In the genomic region with DNA sequence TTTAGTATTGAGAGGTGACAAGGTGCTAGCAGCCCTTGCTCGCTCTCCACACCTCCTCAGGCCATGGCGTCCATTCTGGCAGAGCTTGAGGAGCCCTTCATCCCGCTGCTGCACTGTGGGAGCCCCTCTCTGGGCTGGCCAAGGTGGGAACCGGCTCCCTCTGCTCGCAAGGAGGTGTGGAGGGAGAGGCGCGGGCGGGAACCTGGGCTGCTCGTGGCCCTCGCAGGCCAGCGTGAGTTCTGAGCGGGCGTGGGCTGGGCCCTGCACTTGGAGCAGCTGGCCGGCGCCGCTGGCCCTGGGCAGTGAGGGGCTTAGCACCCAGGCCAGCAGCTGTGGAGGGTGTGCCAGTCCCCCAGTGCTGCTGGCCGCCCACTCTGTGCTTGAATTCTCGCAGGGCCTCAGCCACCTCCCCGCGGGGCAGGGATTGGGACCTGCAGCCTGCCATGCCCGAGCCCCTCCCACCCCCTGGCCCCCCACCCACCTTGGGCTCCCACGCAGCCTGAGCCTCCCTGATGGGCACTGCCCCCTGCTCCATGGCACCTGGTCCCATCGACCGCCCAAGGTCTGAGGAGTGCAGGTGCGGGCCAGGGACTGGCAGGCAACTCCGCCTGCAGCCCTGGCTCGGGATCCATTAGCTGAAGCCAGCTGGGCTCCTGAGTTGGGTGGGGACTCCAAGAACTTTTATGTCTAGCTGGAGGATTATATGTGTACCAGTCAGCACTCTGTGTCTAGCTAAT, we compare ENCODE assay signal across 28 cellular contexts.
"Had no signal": no experiment of that assay in that cellular context is flagged by ENCODE, and none has a peak within 500 bp of the region (broad histone marks: within the 10 kb centered on the region; RNA-seq: fewer than 3 reads in every experiment).

No MANE protein-coding gene starts in this region.

- H3K27me3 Mint-ChIP-seq: naive thymus-derived CD4-positive, alpha-beta T cell; natural killer cell treated with Interleukin-12 subunit alpha and Interleukin-12 subunit beta and Interleukin-15 and Interleukin-18, amount 100 ng/mL, for 72 hours; progenitor cell of endocrine pancreas; stimulated activated naive B cell treated with anti-CD40 and anti-IgM and Interleukin-4, amounts not matched to agents 10 μg/mL and 1 μg/mL and 100 μg/mL, for 72 hours; stimulated activated naive CD8-positive, alpha-beta T cell treated with anti-CD3 and anti-CD28 coated beads, Interleukin-15, Interleukin-2, amounts not matched to agents 100 ng/mL and 50 ng/mL, for 24 hours had no signal

- H3K27ac Mint-ChIP-seq: naive thymus-derived CD4-positive, alpha-beta T cell; natural killer cell treated with Interleukin-12 subunit alpha and Interleukin-12 subunit beta and Interleukin-15 and Interleukin-18, amount 100 ng/mL, for 72 hours; progenitor cell of endocrine pancreas; stimulated activated naive B cell treated with anti-CD40 and anti-IgM and Interleukin-4, amounts not matched to agents 10 μg/mL and 1 μg/mL and 100 μg/mL, for 72 hours; stimulated activated naive CD8-positive, alpha-beta T cell treated with anti-CD3 and anti-CD28 coated beads, Interleukin-15, Interleukin-2, amounts not matched to agents 100 ng/mL and 50 ng/mL, for 24 hours had no signal

- H3K36me3 ChIP-seq: lower lobe of right lung, ovary, right atrium auricular region, thyroid gland, transverse colon, upper lobe of left lung, vagina had no signal

- H3K9me3 ChIP-seq: lower lobe of right lung, ovary, right atrium auricular region, thyroid gland, transverse colon, vagina had no signal

- H3K4me3 ChIP-seq: lower lobe of right lung, mucosa of descending colon, ovary, right atrium auricular region, skin epidermis, thyroid gland, transverse colon, upper lobe of left lung, vagina had no signal

- H3K27me3 ChIP-seq: ovary, right atrium auricular region, thyroid gland, transverse colon, upper lobe of left lung, vagina had no signal

- FAIRE-seq: keratinocyte had no signal

- DNase-seq: head of caudate nucleus; hippocampal formation; kidney glomerular epithelial cell; left cardiac atrium; left ventricle myocardium superior; lower lobe of right lung; mammary epithelial cell; mesenchymal stem cell; midbrain; mucosa of descending colon; naive thymus-derived CD4-positive, alpha-beta T cell; nucleus accumbens; ovary; stimulated activated CD4-positive, alpha-beta T cell treated with anti-CD3 and anti-CD28 coated beads, Interleukin-4, amount 100 ng/mL, for 24 hours; stimulated activated naive B cell treated with anti-CD40 and anti-IgM and Interleukin-4, amounts not matched to agents 10 μg/mL and 1 μg/mL and 100 μg/mL, for 72 hours; substantia nigra; thyroid gland; transverse colon had no signal

- H3K4me3 Mint-ChIP-seq: naive thymus-derived CD4-positive, alpha-beta T cell; natural killer cell treated with Interleukin-12 subunit alpha and Interleukin-12 subunit beta and Interleukin-15 and Interleukin-18, amount 100 ng/mL, for 72 hours; stimulated activated naive B cell treated with anti-CD40 and anti-IgM and Interleukin-4, amounts not matched to agents 10 μg/mL and 1 μg/mL and 100 μg/mL, for 72 hours; stimulated activated naive CD8-positive, alpha-beta T cell treated with anti-CD3 and anti-CD28 coated beads, Interleukin-15, Interleukin-2, amounts not matched to agents 100 ng/mL and 50 ng/mL, for 24 hours had no signal

- H3K4me1 ChIP-seq: lower lobe of right lung, right atrium auricular region, thyroid gland, transverse colon, upper lobe of left lung, vagina had no signal

- ATAC-seq: left cardiac atrium; left lobe of liver; left ventricle myocardium superior; mucosa of descending colon; naive thymus-derived CD4-positive, alpha-beta T cell; natural killer cell treated with Interleukin-12 subunit alpha and Interleukin-12 subunit beta and Interleukin-15 and Interleukin-18, amount 100 ng/mL, for 72 hours; sciatic nerve; stimulated activated naive B cell treated with anti-CD40 and anti-IgM and Interleukin-4, amounts not matched to agents 10 μg/mL and 1 μg/mL and 100 μg/mL, for 72 hours had no signal

- H3K36me3 Mint-ChIP-seq: naive thymus-derived CD4-positive, alpha-beta T cell; natural killer cell treated with Interleukin-12 subunit alpha and Interleukin-12 subunit beta and Interleukin-15 and Interleukin-18, amount 100 ng/mL, for 72 hours; stimulated activated naive B cell treated with anti-CD40 and anti-IgM and Interleukin-4, amounts not matched to agents 10 μg/mL and 1 μg/mL and 100 μg/mL, for 72 hours had no signal

- H3K27ac ChIP-seq: lower lobe of right lung, ovary, right atrium auricular region, skin epidermis, thyroid gland, transverse colon, upper lobe of left lung, vagina had no signal

- H3K4me1 Mint-ChIP-seq: naive thymus-derived CD4-positive, alpha-beta T cell; stimulated activated naive B cell treated with anti-CD40 and anti-IgM and Interleukin-4, amounts not matched to agents 10 μg/mL and 1 μg/mL and 100 μg/mL, for 72 hours had no signal
